In genomic region chr13:48411281-48412099, GRCh38 we compare ENCODE assay signal across 8 cellular contexts. TPM values are rescaled to one million over a fixed set of nuclear protein-coding genes. Genes with fewer than 3 reads are reported as not detected.
DNase-seq lines count a peak whose midpoint lies in the region; ATAC-seq and TF ChIP-seq lines count a peak whose summit lies in the region.

No MANE protein-coding gene starts in this region.

- H3K23ac ChIP-seq in mesenchymal stem cell (ENCODE audit: low read length in 2 of 2), result no peak overlapping the region

- H3K36me3 ChIP-seq in NT2/D1 (ENCODE audit: insufficient read depth, insufficient read length, low read length) (no peaks in the 10 kb centered on the region), mesenchymal stem cell (ENCODE audit: control insufficient read depth in 1 of 2, insufficient read depth in 2 of 2, low read depth in 1 of 2, low read length in 2 of 2) (peaks cover 6 to 8% of the 10 kb centered on the region in 2 experiments), aorta (ENCODE audit: control insufficient read depth in 1 of 2, insufficient read depth in 2 of 2, low read length in 1 of 2) (no peaks in the 10 kb centered on the region)

- no peak overlapping the region for H4K8ac ChIP-seq in mesenchymal stem cell (ENCODE audit: low read length)

- H2BK12ac ChIP-seq in mesenchymal stem cell (ENCODE audit: low read length in 2 of 2), result no peak overlapping the region

- no peaks in the 10 kb centered on the region for H3K9me3 ChIP-seq in NT2/D1 (ENCODE audit: insufficient read depth, low read length)
- no peaks in the 10 kb centered on the region for H3K9me3 ChIP-seq in mesenchymal stem cell (ENCODE audit: control insufficient read depth, low read length)
- H3K9me3 ChIP-seq in aorta (ENCODE audit: control insufficient read depth, low read length), result no peaks in the 10 kb centered on the region

- TF ChIP-seq CTCF in choroid plexus epithelial cell (conservative IDR thresholded peaks at IDR 0.05; ENCODE audit: low read depth, low read length), result no peak

- H3K27me3 ChIP-seq in NT2/D1 (ENCODE audit: insufficient read depth, insufficient read length) (no peaks in the 10 kb centered on the region), mesenchymal stem cell (ENCODE audit: control insufficient read depth in 1 of 2, insufficient read depth in 1 of 2, low read length in 2 of 2) (no peaks in the 10 kb centered on the region), aorta (ENCODE audit: control insufficient read depth in 1 of 2, insufficient read depth in 2 of 2, low read length in 1 of 2) (no peaks in the 10 kb centered on the region)

- H2BK15ac ChIP-seq in mesenchymal stem cell (ENCODE audit: low read depth, poor library complexity, severe bottlenecking), result no peak overlapping the region

- no peak overlapping the region for H3K14ac ChIP-seq in mesenchymal stem cell (ENCODE audit: low read length in 2 of 2)

- H3K4ac ChIP-seq in mesenchymal stem cell (ENCODE audit: low read depth in 1 of 2, low read length in 2 of 2), result no peak overlapping the region

- WGBS in mesenchymal stem cell, result 0% methylated on average over 3 of the region's 7 CpGs
- WGBS in aorta, 2 donors, result 1 to 2% methylated on average over 7 of the region's 7 CpGs

- H3K4me3 ChIP-seq in NT2/D1 (ENCODE audit: insufficient read length, low read depth), result peak overlapping the region; percentile 33
- H3K4me3 ChIP-seq in choroid plexus epithelial cell (ENCODE audit: low read depth, low read length), result peak overlapping the region; percentile 74
- H3K4me3 ChIP-seq in mesenchymal stem cell (ENCODE audit: insufficient read depth in 1 of 2, low read depth in 1 of 2, low read length in 2 of 2), result peak overlapping the region in 1 of 2 experiments; percentile 90
- H3K4me3 ChIP-seq in aorta (ENCODE audit: low read length in 2 of 2), result peak overlapping the region; percentile 94 to 98

- H3K4me1 ChIP-seq in NT2/D1 (ENCODE audit: insufficient read depth, insufficient read length), result no peaks in the 10 kb centered on the region
- H3K4me1 ChIP-seq in mesenchymal stem cell (ENCODE audit: control insufficient read depth, insufficient read depth, low read depth, low read length), result no peaks in the 10 kb centered on the region
- H3K4me1 ChIP-seq in aorta (ENCODE audit: control insufficient read depth in 1 of 2, insufficient read depth in 2 of 2, low read length in 2 of 2), result peaks cover 0 to 1% of the 10 kb centered on the region in 2 donors

- H3K9ac ChIP-seq in NT2/D1 (ENCODE audit: insufficient read length, low read depth) (peak overlapping the region; percentile 0), mesenchymal stem cell (ENCODE audit: low read length) (peak overlapping the region; percentile 96)

- no peak overlapping the region for H2AK5ac ChIP-seq in mesenchymal stem cell (ENCODE audit: low read length, severe bottlenecking)

- DNase-seq in A172 (ENCODE audit: low spot score), result peak; percentile 16
- DNase-seq in NT2/D1 (ENCODE audit: low read depth, low spot score), result no peak
- DNase-seq in choroid plexus epithelial cell (ENCODE audit: low read depth), result peak; percentile 28
- DNase-seq in mesenchymal stem cell, result peak; percentile 37
- no peak for DNase-seq in aorta
- DNase-seq in C1 segment of cervical spinal cord (lab: John Stamatoyannopoulos, UW), result no peak
- no peak for DNase-seq in head of caudate nucleus

- H3K4me2 ChIP-seq in mesenchymal stem cell (ENCODE audit: low read length, poor library complexity, severe bottlenecking), result peak overlapping the region; percentile 66

- H2BK120ac ChIP-seq in mesenchymal stem cell (ENCODE audit: low read depth, low read length), result no peak overlapping the region

- H4K91ac ChIP-seq in mesenchymal stem cell (ENCODE audit: low read length), result no peak overlapping the region

- H3K18ac ChIP-seq in mesenchymal stem cell (ENCODE audit: low read depth in 1 of 2, low read length in 2 of 2), result no peak overlapping the region

- peaks cover 9% of the 10 kb centered on the region for H3K79me1 ChIP-seq in mesenchymal stem cell (replicated peaks; ENCODE audit: low read length, poor library complexity, severe bottlenecking)

- intact Hi-C loops in aorta (cut with DNase I) (loop anchor here (5.0 kb wide), 1 partner anchor 36 kb away; no protein-coding TSS in a partner anchor), head of caudate nucleus (cut with DNase I) (no loop called here)

- no peak overlapping the region for H2AFZ ChIP-seq in mesenchymal stem cell (ENCODE audit: low read depth, low read length)

- no peak overlapping the region for H2BK5ac ChIP-seq in mesenchymal stem cell (ENCODE audit: low read depth, low read length, poor library complexity, severe bottlenecking)

- H3K27ac ChIP-seq in mesenchymal stem cell (ENCODE audit: low read length, poor library complexity, severe bottlenecking) (peak overlapping the region; percentile 26), aorta (ENCODE audit: low read depth in 1 of 2, low read length in 2 of 2) (peak overlapping the region in 1 of 2 donors; percentile 18)

- ATAC-seq in aorta (ENCODE audit: low FRiP score) (no peak), GM18511 (IDR thresholded peaks at IDR 0.05; ENCODE audit: unreplicated experiment) (no peak)

RNA-seq across cellular contexts. Expression of gene LPAR6, which starts 1.4 kb away (rescaled TPM):
- total RNA-seq in A172 (2014; rRNA removed; shearing (Covaris generic)), result 6.0 and 6.5 TPM in 2 replicates
- 7.6 TPM for polyA plus RNA-seq in mesenchymal stem cell (2013, experiment 1 of 2)
- polyA plus RNA-seq in mesenchymal stem cell (2013, experiment 2 of 2), result 7.1 TPM
- 10 to 100 TPM; 32.4 to 79.1 TPM for total RNA-seq in aorta
- polyA plus RNA-seq in aorta, result 10 to 100 TPM; 17.1 to 20.7 TPM

Comparison
In these comparisons a context has a peak if more than half of its experiments do, and no peak if none do; other contexts are left out.
1. DNase-seq: peak in A172 (single experiment), choroid plexus epithelial cell (single experiment) and mesenchymal stem cell (single experiment); none in NT2/D1 (single experiment), aorta (0 of 2), C1 segment of cervical spinal cord (0 of 14) and head of caudate nucleus (0 of 42).